In the genomic region with DNA sequence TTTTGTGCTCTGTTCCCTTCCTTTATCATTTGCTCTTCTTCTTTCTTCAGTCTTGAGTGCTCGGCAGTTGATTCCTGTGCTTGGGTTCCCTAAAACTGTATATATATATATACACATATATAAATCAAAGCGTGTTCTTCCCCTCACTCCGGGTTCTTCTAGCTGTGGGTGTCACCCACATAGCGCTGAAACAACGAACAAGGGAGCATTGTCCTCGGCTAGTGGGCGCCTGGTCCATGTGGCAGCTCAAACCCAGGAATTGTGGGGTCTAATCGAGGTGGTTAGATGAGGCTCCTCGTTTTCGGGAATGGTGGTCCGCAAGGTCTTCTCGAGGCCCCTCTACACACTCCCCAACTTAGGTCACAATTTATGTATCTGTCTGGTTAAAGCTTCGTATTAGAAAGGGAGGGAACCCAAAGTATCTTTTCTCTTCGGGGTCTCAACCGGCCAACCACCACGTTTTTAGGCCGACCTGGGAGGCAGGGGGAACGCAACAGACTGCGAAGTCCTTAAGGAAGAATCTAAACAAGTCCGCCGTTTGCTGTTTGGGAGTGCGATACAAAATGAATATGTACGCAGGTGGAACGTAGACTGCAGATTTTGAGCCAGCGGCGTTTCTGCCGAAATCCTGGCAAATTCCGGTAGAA, we compare ENCODE assay signal across 8 cellular contexts. TPM values are rescaled to one million over a fixed set of nuclear protein-coding genes. Genes with fewer than 3 reads are reported as not detected.
A peak's percentile ranks its signal among the peaks of the same experiment; 100 is the strongest.
DNase-seq lines count a peak whose midpoint lies in the region; ATAC-seq and TF ChIP-seq lines count a peak whose summit lies in the region.

No MANE protein-coding gene starts in this region.

- H3K27me3 Mint-ChIP-seq in CD14-positive monocyte (ENCODE audit: low read depth in 3 of 3) = peaks cover 0 to 5% (median 1%) of the 10 kb centered on the region in 3 donors

- H3K4me1 ChIP-seq in adipocyte (ENCODE audit: control insufficient read depth, insufficient read depth, low read length) (peaks cover 13% of the 10 kb centered on the region), iPS-20b (ENCODE audit: insufficient read depth, low read length) (peaks cover 13% of the 10 kb centered on the region)

- H3K36me3 Mint-ChIP-seq in CD14-positive monocyte = peaks cover 0 to 2% of the 10 kb centered on the region in 2 donors
- peaks cover 13% of the 10 kb centered on the region for H3K36me3 Mint-ChIP-seq in stimulated activated effector memory CD8-positive, alpha-beta T cell treated with anti-CD3 and anti-CD28 coated beads, Interleukin-12 subunit alpha, Interleukin-12 subunit beta, amount 100 ng/mL, for 72 hours

- TF ChIP-seq CTCF in CD14-positive monocyte (IDR thresholded peaks at IDR 0.05) = no peak

- intact Hi-C loops in CD14-positive monocyte (cut with micrococcal nuclease) (loop anchor here (5.0 to 10.0 kb wide), 2 partner anchors 71 to 86 kb away; a partner anchor contains a TSS), posterior vena cava (cut with DNase I) (loop anchor here in 1 of 2 donors (10.0 kb wide), 1 partner anchor 61 kb away; no protein-coding TSS in a partner anchor)

- peaks cover 20% of the 10 kb centered on the region for H3K4me1 Mint-ChIP-seq in CD14-positive monocyte
- H3K4me1 Mint-ChIP-seq in stimulated activated effector memory CD8-positive, alpha-beta T cell treated with anti-CD3 and anti-CD28 coated beads, Interleukin-12 subunit alpha, Interleukin-12 subunit beta, amount 100 ng/mL, for 72 hours = peaks cover 18% of the 10 kb centered on the region

- H3K9ac ChIP-seq in adipocyte (ENCODE audit: low read length) (peak overlapping the region; percentile 98), iPS-20b (ENCODE audit: low read depth, low read length) (peak overlapping the region; percentile 96; the same call in 1 of the 2 replicates)

- peaks cover 0 to 3% (median 0%) of the 10 kb centered on the region in 7 donors for H3K9me3 Mint-ChIP-seq in CD14-positive monocyte
- H3K9me3 Mint-ChIP-seq in stimulated activated effector memory CD8-positive, alpha-beta T cell treated with anti-CD3 and anti-CD28 coated beads, Interleukin-12 subunit alpha, Interleukin-12 subunit beta, amount 100 ng/mL, for 72 hours = no peaks in the 10 kb centered on the region

- H3K4me3 ChIP-seq in adipocyte (ENCODE audit: low read length) (peak overlapping the region; percentile 98), iPS-20b (ENCODE audit: low read length) (peak overlapping the region; percentile 95)

- no peaks in the 10 kb centered on the region for H3K36me3 ChIP-seq in adipocyte (ENCODE audit: control insufficient read depth, insufficient read depth, low read length, severe bottlenecking)
- no peaks in the 10 kb centered on the region for H3K36me3 ChIP-seq in iPS-20b (ENCODE audit: insufficient read depth, low read depth, low read length)

- peak overlapping the region; percentile 98 for H3K27ac ChIP-seq in iPS-20b (ENCODE audit: low read length)

- peak overlapping the region; percentile 98 to 100 (median 99) for H3K27ac Mint-ChIP-seq in CD14-positive monocyte
- peak overlapping the region; percentile 97 for H3K27ac Mint-ChIP-seq in stimulated activated effector memory CD8-positive, alpha-beta T cell treated with anti-CD3 and anti-CD28 coated beads, Interleukin-12 subunit alpha, Interleukin-12 subunit beta, amount 100 ng/mL, for 72 hours

- H3K27me3 ChIP-seq in adipocyte (replicated peaks; ENCODE audit: control insufficient read depth, insufficient read depth, low read length) (no peaks in the 10 kb centered on the region), iPS-20b (ENCODE audit: insufficient read depth, low read length) (no peaks in the 10 kb centered on the region)

- ATAC-seq in HG02852 (IDR thresholded peaks at IDR 0.05; ENCODE audit: unreplicated experiment) (peak; percentile 23), HG02759 (IDR thresholded peaks at IDR 0.05; ENCODE audit: unreplicated experiment) (no peak)
- ATAC-seq in stimulated activated effector memory CD8-positive, alpha-beta T cell treated with anti-CD3 and anti-CD28 coated beads, Interleukin-12 subunit alpha, Interleukin-12 subunit beta, amount 100 ng/mL, for 72 hours = no peak

- DNase-seq in CD14-positive monocyte (ENCODE audit: low spot score) = no peak
- no peak for DNase-seq in adipocyte (ENCODE audit: low read depth)
- no peak for DNase-seq in stimulated activated effector memory CD8-positive, alpha-beta T cell treated with anti-CD3 and anti-CD28 coated beads, Interleukin-12 subunit alpha, Interleukin-12 subunit beta, amount 100 ng/mL, for 72 hours (ENCODE audit: low spot score in 2 of 2)
- no peak for DNase-seq in posterior vena cava (ENCODE audit: low spot score)
- DNase-seq in stimulated activated CD4-positive, alpha-beta T cell treated with anti-CD3 and anti-CD28 coated beads, Interleukin-1b, Interleukin-23, amount 100 ng/mL, for 48 hours = no peak

- no peaks in the 10 kb centered on the region for H3K9me3 ChIP-seq in adipocyte (ENCODE audit: control insufficient read depth, low read length)
- no peaks in the 10 kb centered on the region for H3K9me3 ChIP-seq in iPS-20b (ENCODE audit: insufficient read depth, low read depth, low read length)

- peak overlapping the region; percentile 97 to 98 for H3K4me3 Mint-ChIP-seq in CD14-positive monocyte
- peak overlapping the region; percentile 93 for H3K4me3 Mint-ChIP-seq in stimulated activated effector memory CD8-positive, alpha-beta T cell treated with anti-CD3 and anti-CD28 coated beads, Interleukin-12 subunit alpha, Interleukin-12 subunit beta, amount 100 ng/mL, for 72 hours

RNA-seq across cellular contexts. Expression of a gene that starts 0.5 kb away (rescaled TPM):
- 100 to 1,000 TPM; 323 to 350 TPM for polyA plus RNA-seq in CD14-positive monocyte
- total RNA-seq in posterior vena cava = 100 to 1,000 TPM; 119 to 123 TPM

RNA-seq across cellular contexts. Expression of a gene that starts 3.9 kb away (rescaled TPM):
- under 1 TPM in 1 of 2 donors, not detected in 1; 0.16 TPM for polyA plus RNA-seq in CD14-positive monocyte
- total RNA-seq in posterior vena cava = 1 to 10 TPM; 1.3 to 1.5 TPM

RNA-seq across cellular contexts. Expression of a gene that starts 54.0 kb away (rescaled TPM):
- polyA plus RNA-seq in CD14-positive monocyte = not detected
- not detected for total RNA-seq in posterior vena cava

RNA-seq across cellular contexts. Expression of a gene that starts 55.1 kb away (rescaled TPM):
- not detected for polyA plus RNA-seq in CD14-positive monocyte
- total RNA-seq in posterior vena cava = 1 to 10 TPM; 3.0 to 4.6 TPM
